Comparison of ENCODE assay signal across 9 cellular contexts in genomic region chr10:69043931-69044531, GRCh38. TPM values are rescaled to one million over a fixed set of nuclear protein-coding genes. Genes with fewer than 3 reads are reported as not detected.
DNase-seq lines count a peak whose midpoint lies in the region; ATAC-seq and TF ChIP-seq lines count a peak whose summit lies in the region.
"Had no signal": no experiment of that assay in that cellular context is flagged by ENCODE, and none has a peak within 500 bp of the region (broad histone marks: within the 10 kb centered on the region; RNA-seq: fewer than 3 reads in every experiment).

No MANE protein-coding gene starts in this region.

- TF ChIP-seq CTCF in GM13976 (IDR thresholded peaks at IDR 0.05; ENCODE audit: borderline replicate concordance, control extremely low read depth, extremely low read depth, insufficient read depth, missing control alignments) (no peak), MCF 10A (IDR thresholded peaks at IDR 0.05; ENCODE audit: unreplicated experiment) (no peak)

- no peaks in the 10 kb centered on the region for H3K27me3 Mint-ChIP-seq in activated CD4-positive, alpha-beta memory T cell treated with anti-CD3 and anti-CD28 coated beads, Interleukin-2, amount 10 ng/mL, durations not matched to agents 7 days and 5 days
- no peaks in the 10 kb centered on the region for H3K27me3 Mint-ChIP-seq in MCF 10A (ENCODE audit: insufficient read depth, unreplicated experiment)

- DNase-seq in activated CD4-positive, alpha-beta memory T cell treated with anti-CD3 and anti-CD28 coated beads, Interleukin-2, amount 10 ng/mL, durations not matched to agents 7 days and 5 days = peak; percentile 71
- DNase-seq in posterior vena cava (ENCODE audit: low spot score) (peak; percentile 24), kidney glomerular epithelial cell (lab: John Stamatoyannopoulos, UW) (no peak), GM13976 (ENCODE audit: low spot score) (no peak), left cardiac atrium (no peak), MCF 10A (ENCODE audit: unreplicated experiment) (no peak)

- ATAC-seq in GM19025 (IDR thresholded peaks at IDR 0.05; ENCODE audit: low read depth, unreplicated experiment) (peak; percentile 34), HG03045 (IDR thresholded peaks at IDR 0.05; ENCODE audit: unreplicated experiment) (peak; percentile 43), left cardiac atrium (no peak)
- ATAC-seq: HCT116 had no signal

- POLR2A ChIA-PET in activated CD4-positive, alpha-beta memory T cell treated with anti-CD3 and anti-CD28 coated beads, Interleukin-2, amount 10 ng/mL, durations not matched to agents 7 days and 5 days (lab: Charles Lee) = interaction anchor here (0.8 to 9.3 kb wide), 15 partner anchors 13 to 275 kb away, joined by 3 to 214 read pairs (median 8); partner anchors contain the start of genes DDX21, KIFBP and SRGN
- POLR2A ChIA-PET in MCF 10A (lab: Yijun Ruan, JAX) = interaction anchor here (0.7 to 0.8 kb wide), 3 partner anchors 14 to 47 kb away, joined by 3 to 4 read pairs (median 3); no protein-coding TSS in a partner anchor

- H3K9me3 Mint-ChIP-seq in activated CD4-positive, alpha-beta memory T cell treated with anti-CD3 and anti-CD28 coated beads, Interleukin-2, amount 10 ng/mL, durations not matched to agents 7 days and 5 days = no peaks in the 10 kb centered on the region
- no peaks in the 10 kb centered on the region for H3K9me3 Mint-ChIP-seq in MCF 10A (ENCODE audit: unreplicated experiment)

- H3K36me3 Mint-ChIP-seq in activated CD4-positive, alpha-beta memory T cell treated with anti-CD3 and anti-CD28 coated beads, Interleukin-2, amount 10 ng/mL, durations not matched to agents 7 days and 5 days (ENCODE audit: low read depth) = no peaks in the 10 kb centered on the region
- no peaks in the 10 kb centered on the region for H3K36me3 Mint-ChIP-seq in MCF 10A (ENCODE audit: insufficient read depth, unreplicated experiment)

- H3K4me3 Mint-ChIP-seq in activated CD4-positive, alpha-beta memory T cell treated with anti-CD3 and anti-CD28 coated beads, Interleukin-2, amount 10 ng/mL, durations not matched to agents 7 days and 5 days = peak overlapping the region; percentile 33
- H3K4me3 Mint-ChIP-seq in MCF 10A (ENCODE audit: unreplicated experiment) = no peak overlapping the region

- BruUV-seq in MCF 10A (replicated peaks; lab: Mats Ljungman, UMichigan) = no TSS peak

- CTCF ChIA-PET in activated CD4-positive, alpha-beta memory T cell treated with anti-CD3 and anti-CD28 coated beads, Interleukin-2, amount 10 ng/mL, durations not matched to agents 7 days and 5 days (lab: Charles Lee) = interaction anchor here (0.6 to 3.4 kb wide), 8 partner anchors 10 to 362 kb away, joined by 3 to 26 read pairs (median 6); partner anchors contain the start of gene SRGN
- CTCF ChIA-PET in MCF 10A (lab: Yijun Ruan, JAX) = no interaction called here

- in situ Hi-C loops in GM13976 (cut with MboI; ENCODE audit: low sequenced_read_pairs, unreplicated experiment) = no loop called here

- peak overlapping the region; percentile 98 for H3K27ac Mint-ChIP-seq in activated CD4-positive, alpha-beta memory T cell treated with anti-CD3 and anti-CD28 coated beads, Interleukin-2, amount 10 ng/mL, durations not matched to agents 7 days and 5 days
- no peak overlapping the region for H3K27ac Mint-ChIP-seq in MCF 10A (ENCODE audit: low read depth, unreplicated experiment)

- intact Hi-C loops in posterior vena cava (cut with DNase I) (no loop called here), left cardiac atrium (cut with DNase I) (no loop called here), MCF 10A (cut with micrococcal nuclease) (no loop called here)

- H3K4me1 Mint-ChIP-seq in activated CD4-positive, alpha-beta memory T cell treated with anti-CD3 and anti-CD28 coated beads, Interleukin-2, amount 10 ng/mL, durations not matched to agents 7 days and 5 days = peaks cover 58% of the 10 kb centered on the region
- H3K4me1 Mint-ChIP-seq in MCF 10A (ENCODE audit: insufficient read depth, unreplicated experiment) = peaks cover 10% of the 10 kb centered on the region

RNA-seq across cellular contexts. Expression of gene SRGN, which starts 43.9 kb away (rescaled TPM):
- 100 to 1,000 TPM; 468 to 474 TPM for total RNA-seq in activated CD4-positive, alpha-beta memory T cell treated with anti-CD3 and anti-CD28 coated beads, Interleukin-2, amount 10 ng/mL, durations not matched to agents 7 days and 5 days
- 100 to 1,000 TPM; 138 to 144 TPM for total RNA-seq in posterior vena cava
- 100 to 1,000 TPM in 1 of 2 donors, 10 to 100 TPM in 1; 89.7 to 121 TPM for total RNA-seq in left cardiac atrium
- 2.3 and 2.7 TPM in 2 replicates for total RNA-seq in MCF 10A (2022)

RNA-seq across cellular contexts. Expression of gene KIFBP, which starts 55.4 kb away (rescaled TPM):
- total RNA-seq in activated CD4-positive, alpha-beta memory T cell treated with anti-CD3 and anti-CD28 coated beads, Interleukin-2, amount 10 ng/mL, durations not matched to agents 7 days and 5 days = 10 to 100 TPM; 16.4 to 18.3 TPM
- total RNA-seq in posterior vena cava = 10 to 100 TPM; 23.8 to 26.3 TPM
- 10 to 100 TPM; 33.7 to 36.1 TPM for total RNA-seq in left cardiac atrium
- total RNA-seq in MCF 10A (2022) = 20.9 and 23.2 TPM in 2 replicates

Comparison
In these comparisons a context has a peak if more than half of its experiments do, and no peak if none do; other contexts are left out.
1. ATAC-seq: peak in GM19025 (single experiment) and HG03045 (single experiment); none in left cardiac atrium (0 of 2).
2. DNase-seq: peak in activated CD4-positive, alpha-beta memory T cell treated with anti-CD3 and anti-CD28 coated beads, Interleukin-2, amount 10 ng/mL, durations not matched to agents 7 days and 5 days (single experiment) and posterior vena cava (single experiment); none in kidney glomerular epithelial cell (single experiment), GM13976 (single experiment), left cardiac atrium (single experiment) and MCF 10A (single experiment).
3. RNA of gene SRGN, which starts 43.9 kb away (total RNA-seq): 468 to 474 TPM in activated CD4-positive, alpha-beta memory T cell treated with anti-CD3 and anti-CD28 coated beads, Interleukin-2, amount 10 ng/mL, durations not matched to agents 7 days and 5 days, 138 to 144 TPM in posterior vena cava and 89.7 to 121 TPM in left cardiac atrium; 2.3 to 2.7 TPM in MCF 10A; every median in the first group is over 10 times any median in the second.